1 cellular context compared by ENCODE assay signal in genomic region chr1:63343922-63344321, GRCh38.
TF ChIP-seq lines count a peak whose summit lies in the region.

No MANE protein-coding gene starts in this region.

TF ChIP-seq in WTC11, 78 proteins besides CTCF, POLR2A, EP300 and RAD21 (continued from another document):
- TF ChIP-seq ARID4B (CRISPR knock-in tag; IDR thresholded peaks at IDR 0.05; ENCODE audit: borderline replicate concordance) (no peak), AFF4 (CRISPR knock-in tag; IDR thresholded peaks at IDR 0.05; ENCODE audit: borderline replicate concordance) (no peak), NR1H2 (CRISPR knock-in tag; IDR thresholded peaks at IDR 0.05) (no peak), GTF2I (CRISPR knock-in tag; conservative IDR thresholded peaks at IDR 0.05) (no peak), ZNF396 (CRISPR knock-in tag; IDR thresholded peaks at IDR 0.05; ENCODE audit: borderline replicate concordance) (no peak), GRHL2 (CRISPR knock-in tag; IDR thresholded peaks at IDR 0.05; ENCODE audit: insufficient replicate concordance, severe bottlenecking) (no peak)
TF ChIP-seq in WTC11: peak in this region for 0.
